In the genomic region with DNA sequence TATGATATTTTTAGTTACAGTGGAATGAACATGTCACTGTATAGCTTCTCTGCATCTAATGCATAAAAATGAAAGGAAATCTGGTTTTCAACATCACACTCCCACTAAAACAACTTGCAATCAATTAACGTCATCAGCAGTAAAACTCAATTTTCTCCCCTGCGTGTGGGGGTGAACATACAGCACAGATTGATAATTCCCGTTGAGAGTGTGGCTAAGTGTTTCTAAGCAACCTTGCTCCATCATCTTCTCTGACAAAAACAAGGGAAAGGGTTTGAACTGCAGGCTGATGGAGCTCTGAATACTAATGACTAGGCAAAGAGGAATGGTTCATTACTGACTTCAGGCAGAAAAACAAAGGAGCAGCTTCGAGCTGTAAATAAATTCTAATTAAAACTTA, we compare ENCODE assay signal across 20 cellular contexts.
DNase-seq lines count a peak whose midpoint lies in the region; ATAC-seq, FAIRE-seq and TF ChIP-seq lines count a peak whose summit lies in the region.
"Had no signal": no experiment of that assay in that cellular context is flagged by ENCODE, and none has a peak within 500 bp of the region (broad histone marks: within the 10 kb centered on the region; RNA-seq: fewer than 3 reads in every experiment).

No MANE protein-coding gene starts in this region.

- peaks cover 10% of the 10 kb centered on the region for H3K4me1 ChIP-seq in astrocyte (ENCODE audit: insufficient read depth, low read length)

- no peaks in the 10 kb centered on the region for H3K36me3 Mint-ChIP-seq in astrocyte (ENCODE audit: low read depth, unreplicated experiment)
- H3K36me3 Mint-ChIP-seq: CD14-positive monocyte had no signal

- H3K9me3 Mint-ChIP-seq in astrocyte (ENCODE audit: unreplicated experiment): no peaks in the 10 kb centered on the region
- H3K9me3 Mint-ChIP-seq: activated T-cell treated with anti-CD3 and anti-CD28 coated beads, Interleukin-2, amount 50 U/mL, for 24 hours had no signal

- no peaks in the 10 kb centered on the region for H3K27me3 ChIP-seq in astrocyte (ENCODE audit: insufficient read depth, low read length)

- H3K9me3 ChIP-seq in astrocyte (ENCODE audit: insufficient read depth, low read depth, low read length): no peaks in the 10 kb centered on the region
- H3K9me3 ChIP-seq: mucosa of descending colon had no signal

- ATAC-seq in HG02840 (IDR thresholded peaks at IDR 0.05; ENCODE audit: low FRiP score, unreplicated experiment) (no peak), HG02610 (IDR thresholded peaks at IDR 0.05; ENCODE audit: unreplicated experiment) (no peak)
- ATAC-seq: HCT116, mucosa of descending colon had no signal

- DNase-seq in D721Med (ENCODE audit: insufficient read length, low spot score): no peak
- no peak for DNase-seq in HTR-8/SVneo (ENCODE audit: insufficient read length, low spot score)
- peak; percentile 34 for DNase-seq in astrocyte (ENCODE audit: low read depth)
- peak; percentile 12 for DNase-seq in medulla oblongata (ENCODE audit: extremely low spot score)
- DNase-seq in T1000 (lab: John Stamatoyannopoulos, UW): no peak
- DNase-seq: activated naive CD4-positive, alpha-beta T cell; activated T-cell treated with anti-CD3 and anti-CD28 coated beads, Interleukin-2, amount 50 U/mL, for 24 hours; amniotic stem cell; hippocampal formation; islet precursor cell; mucosa of descending colon; NCI-H2029; NCI-H510A treated with DMSO at 0.1 percent for 48 hours; stimulated activated CD8-positive, alpha-beta memory T cell treated with anti-CD3 and anti-CD28 coated beads, Interleukin-4, amount 100 ng/mL, for 48 hours had no signal

- no peaks in the 10 kb centered on the region for H4K20me1 ChIP-seq in astrocyte (ENCODE audit: insufficient read depth, low read length)

- no peak overlapping the region for H3K9ac ChIP-seq in astrocyte (ENCODE audit: low read length)
- H3K9ac ChIP-seq: KMS-11 had no signal

- H3K4me2 ChIP-seq in astrocyte (ENCODE audit: low read length): no peak overlapping the region
- H3K4me2 ChIP-seq: KMS-11 had no signal

- H3K27ac ChIP-seq in astrocyte (ENCODE audit: low read depth, low read length): no peak overlapping the region
- H3K27ac ChIP-seq: KMS-11 had no signal

- no peaks in the 10 kb centered on the region for H3K36me3 ChIP-seq in astrocyte (ENCODE audit: insufficient read depth, low read length)

- TF ChIP-seq CTCF in D721Med (IDR thresholded peaks at IDR 0.05; ENCODE audit: insufficient read depth, missing control alignments): no peak
- no peak for TF ChIP-seq CTCF in astrocyte (IDR thresholded peaks at IDR 0.05; ENCODE audit: insufficient read depth, low read depth, low read length)

- no peak overlapping the region for H3K4me3 ChIP-seq in astrocyte (ENCODE audit: insufficient read depth, low read depth, low read length)
- H3K4me3 ChIP-seq: mucosa of descending colon had no signal

- FAIRE-seq in D721Med (lab: Jason Lieb, UNC): peak; percentile 35
- FAIRE-seq in HTR-8/SVneo (lab: Jason Lieb, UNC): peak; percentile 59
- FAIRE-seq in astrocyte (lab: Jason Lieb, UNC): no peak

- peak overlapping the region; percentile 27 for H3K27ac Mint-ChIP-seq in astrocyte (ENCODE audit: unreplicated experiment)
- H3K27ac Mint-ChIP-seq: activated T-cell treated with anti-CD3 and anti-CD28 coated beads, Interleukin-2, amount 50 U/mL, for 24 hours; progenitor cell of endocrine pancreas had no signal

- peaks cover 31% of the 10 kb centered on the region for H3K4me1 Mint-ChIP-seq in astrocyte (ENCODE audit: low read depth, unreplicated experiment)
- H3K4me1 Mint-ChIP-seq: CD14-positive monocyte had no signal

- H2AFZ ChIP-seq in astrocyte (ENCODE audit: low read depth, low read length): no peak overlapping the region

- H3K4me3 Mint-ChIP-seq in astrocyte (ENCODE audit: unreplicated experiment): no peak overlapping the region
- H3K4me3 Mint-ChIP-seq: activated T-cell treated with anti-CD3 and anti-CD28 coated beads, Interleukin-2, amount 50 U/mL, for 24 hours; CD14-positive monocyte had no signal

- no peaks in the 10 kb centered on the region for H3K27me3 Mint-ChIP-seq in astrocyte (ENCODE audit: low read depth, unreplicated experiment)
- H3K27me3 Mint-ChIP-seq: activated T-cell treated with anti-CD3 and anti-CD28 coated beads, Interleukin-2, amount 50 U/mL, for 24 hours; progenitor cell of endocrine pancreas had no signal

- no peaks in the 10 kb centered on the region for H3K79me2 ChIP-seq in astrocyte (ENCODE audit: insufficient read depth, low read length)

Comparison
In these comparisons a context has a peak if more than half of its experiments do, and no peak if none do; other contexts are left out.
1. DNase-seq: peak in astrocyte (single experiment) and medulla oblongata (single experiment); none in D721Med (single experiment), HTR-8/SVneo (single experiment) and T1000 (single experiment).